14 cellular contexts compared by ENCODE assay signal in genomic region chr15:74395319-74396145, GRCh38. TPM values are rescaled to one million over a fixed set of nuclear protein-coding genes. Genes with fewer than 3 reads are reported as not detected.
DNase-seq lines count a peak whose midpoint lies in the region; ATAC-seq and TF ChIP-seq lines count a peak whose summit lies in the region.
"Had no signal": no experiment of that assay in that cellular context is flagged by ENCODE, and none has a peak within 500 bp of the region (broad histone marks: within the 10 kb centered on the region; RNA-seq: fewer than 3 reads in every experiment).

No MANE protein-coding gene starts in this region.

- no peaks in the 10 kb centered on the region for H3K27me3 Mint-ChIP-seq in CD4-positive, CD25-positive, alpha-beta regulatory T cell
- H3K27me3 Mint-ChIP-seq in activated naive CD8-positive, alpha-beta T cell, result no peaks in the 10 kb centered on the region
- H3K27me3 Mint-ChIP-seq in nephron progenitor cell (ENCODE audit: low read depth, poor library complexity), result peaks cover 9% of the 10 kb centered on the region

- H3K27ac ChIP-seq in CD4-positive, CD25-positive, alpha-beta regulatory T cell (ENCODE audit: insufficient read depth, low read length, poor library complexity, severe bottlenecking), result no peak overlapping the region
- H3K27ac ChIP-seq: left lung had no signal

- no peak for TF ChIP-seq CTCF in nephron progenitor cell (IDR thresholded peaks at IDR 0.05)

- H3K36me3 ChIP-seq in CD4-positive, CD25-positive, alpha-beta regulatory T cell (ENCODE audit: control insufficient read depth, insufficient read depth, low read length), result no peaks in the 10 kb centered on the region
- H3K36me3 ChIP-seq: left lung had no signal

- H3K4me3 ChIP-seq in CD4-positive, CD25-positive, alpha-beta regulatory T cell (ENCODE audit: low read depth, low read length), result no peak overlapping the region
- H3K4me3 ChIP-seq: left lung had no signal

- no peak overlapping the region for H3K4me3 Mint-ChIP-seq in CD4-positive, CD25-positive, alpha-beta regulatory T cell
- H3K4me3 Mint-ChIP-seq in activated naive CD8-positive, alpha-beta T cell, result peak overlapping the region; percentile 40
- H3K4me3 Mint-ChIP-seq in nephron progenitor cell, result peak overlapping the region; percentile 6

- H3K9me3 ChIP-seq in CD4-positive, CD25-positive, alpha-beta regulatory T cell (ENCODE audit: control insufficient read depth in 2 of 2, low read length in 2 of 2), result no peaks in the 10 kb centered on the region
- H3K9me3 ChIP-seq: left lung had no signal

- peak; percentile 27 for TF ChIP-seq POLR2A in GM19193 (IDR thresholded peaks at IDR 0.05; ENCODE audit: extremely low read depth, insufficient read depth, insufficient read length)

- no peak for ATAC-seq in CD4-positive, CD25-positive, alpha-beta regulatory T cell (ENCODE audit: low read depth in 2 of 2)
- no peak for ATAC-seq in esophagus mucosa
- no peak for ATAC-seq in HG03460 (IDR thresholded peaks at IDR 0.05; ENCODE audit: unreplicated experiment)
- ATAC-seq: sciatic nerve had no signal

- peaks cover 13% of the 10 kb centered on the region for H3K4me1 ChIP-seq in CD4-positive, CD25-positive, alpha-beta regulatory T cell (ENCODE audit: control insufficient read depth, insufficient read depth, low read length, poor library complexity, severe bottlenecking)

- no peak for DNase-seq in CD4-positive, CD25-positive, alpha-beta regulatory T cell
- DNase-seq in nephron progenitor cell, result no peak
- DNase-seq in stimulated activated CD4-positive, alpha-beta T cell treated with anti-CD3 and anti-CD28 coated beads, Interleukin-1b, Interleukin-23, amount 100 ng/mL, for 48 hours, result no peak
- DNase-seq: central memory CD4-positive, alpha-beta T cell; left lung; NCI-H1092 treated with DMSO at 0.1 percent for 48 hours; NCI-H345; SW 1271 had no signal

- H3K36me3 Mint-ChIP-seq in CD4-positive, CD25-positive, alpha-beta regulatory T cell, result no peaks in the 10 kb centered on the region
- H3K36me3 Mint-ChIP-seq in activated naive CD8-positive, alpha-beta T cell, result no peaks in the 10 kb centered on the region
- no peaks in the 10 kb centered on the region for H3K36me3 Mint-ChIP-seq in nephron progenitor cell (ENCODE audit: low read depth)

- peak overlapping the region in 2 of 3 donors; percentile 36 to 73 for H3K27ac Mint-ChIP-seq in CD4-positive, CD25-positive, alpha-beta regulatory T cell
- peak overlapping the region; percentile 97 for H3K27ac Mint-ChIP-seq in activated naive CD8-positive, alpha-beta T cell
- H3K27ac Mint-ChIP-seq in nephron progenitor cell, result peak overlapping the region; percentile 4

- peaks cover 0 to 35% (median 8%) of the 10 kb centered on the region in 4 donors for H3K4me1 Mint-ChIP-seq in CD4-positive, CD25-positive, alpha-beta regulatory T cell
- H3K4me1 Mint-ChIP-seq in activated naive CD8-positive, alpha-beta T cell (ENCODE audit: low read depth), result peaks cover 92% of the 10 kb centered on the region
- H3K4me1 Mint-ChIP-seq in nephron progenitor cell, result peaks cover 62% of the 10 kb centered on the region

- H3K27me3 ChIP-seq in CD4-positive, CD25-positive, alpha-beta regulatory T cell (ENCODE audit: control insufficient read depth, insufficient read depth, low read length), result no peaks in the 10 kb centered on the region

- H3K9me3 Mint-ChIP-seq in CD4-positive, CD25-positive, alpha-beta regulatory T cell, result no peaks in the 10 kb centered on the region
- H3K9me3 Mint-ChIP-seq in activated naive CD8-positive, alpha-beta T cell (ENCODE audit: low read depth), result no peaks in the 10 kb centered on the region
- H3K9me3 Mint-ChIP-seq in nephron progenitor cell, result no peaks in the 10 kb centered on the region

RNA-seq across cellular contexts. Expression of gene CYP11A1, which starts 28.1 kb away (rescaled TPM):
- not detected for total RNA-seq in CD4-positive, CD25-positive, alpha-beta regulatory T cell
- polyA plus RNA-seq in CD4-positive, CD25-positive, alpha-beta regulatory T cell, result not detected
- 3.2 TPM for total RNA-seq in esophagus mucosa
- polyA plus RNA-seq: neural cell had no signal

RNA-seq across cellular contexts. Expression of gene SEMA7A, which starts 38.2 kb away (rescaled TPM):
- 5.0 TPM for total RNA-seq in CD4-positive, CD25-positive, alpha-beta regulatory T cell
- polyA plus RNA-seq in CD4-positive, CD25-positive, alpha-beta regulatory T cell, result under 1 TPM in 3 of 4 donors, not detected in 1; 0.09 to 0.39 (median 0.11) TPM
- 4.0 TPM for total RNA-seq in esophagus mucosa

Comparison
In these comparisons a context has a peak if more than half of its experiments do, and no peak if none do; other contexts are left out.
1. H3K27ac Mint-ChIP-seq: peak in every context shown above with its lines; median percentile 97 in activated naive CD8-positive, alpha-beta T cell; 54 in CD4-positive, CD25-positive, alpha-beta regulatory T cell; 4 in nephron progenitor cell.
2. H3K4me3 Mint-ChIP-seq: peak in activated naive CD8-positive, alpha-beta T cell (single experiment) and nephron progenitor cell (single experiment); none in CD4-positive, CD25-positive, alpha-beta regulatory T cell (0 of 4).